Comparison of ENCODE assay signal across 20 cellular contexts in genomic region chr10:62541811-62542210, GRCh38.
DNase-seq lines count a peak whose midpoint lies in the region; ATAC-seq and TF ChIP-seq lines count a peak whose summit lies in the region.
"Had no signal": no experiment of that assay in that cellular context is flagged by ENCODE, and none has a peak within 500 bp of the region (broad histone marks: within the 10 kb centered on the region; RNA-seq: fewer than 3 reads in every experiment).

No MANE protein-coding gene starts in this region.

- peaks cover 5% of the 10 kb centered on the region in 2 donors for H3K9me3 Mint-ChIP-seq in activated T-cell treated with anti-CD3 and anti-CD28 coated beads, Interleukin-2, amount 50 U/mL, for 72 hours

- peaks cover 6% of the 10 kb centered on the region for H3K27me3 Mint-ChIP-seq in activated T-cell treated with anti-CD3 and anti-CD28 coated beads, Interleukin-2, amount 50 U/mL, for 72 hours (ENCODE audit: low read depth)

- H3K36me3 ChIP-seq in upper lobe of right lung: no peaks in the 10 kb centered on the region
- H3K36me3 ChIP-seq: HAP-1, thoracic aorta had no signal

- no peaks in the 10 kb centered on the region for H3K36me3 Mint-ChIP-seq in activated T-cell treated with anti-CD3 and anti-CD28 coated beads, Interleukin-2, amount 50 U/mL, for 72 hours (ENCODE audit: insufficient read depth in 2 of 2)

- ATAC-seq in left colon (no peak), upper lobe of right lung (peak; percentile 77), GM19397 (IDR thresholded peaks at IDR 0.05; ENCODE audit: unreplicated experiment) (no peak)
- no peak for ATAC-seq in activated T-cell treated with anti-CD3 and anti-CD28 coated beads, Interleukin-2, amount 50 U/mL, for 72 hours (replicated peaks in 1 of 2)
- ATAC-seq: left lobe of liver had no signal

- no peak overlapping the region for H3K4me3 ChIP-seq in upper lobe of right lung
- H3K4me3 ChIP-seq: HAP-1, thoracic aorta had no signal

- H3K27me3 ChIP-seq in upper lobe of right lung: no peaks in the 10 kb centered on the region

- intact Hi-C loops in left colon (cut with DNase I, micrococcal nuclease) (no loop called here), upper lobe of right lung (cut with DNase I) (no loop called here)

- no peak overlapping the region for H3K27ac ChIP-seq in upper lobe of right lung
- H3K27ac ChIP-seq: 22Rv1, C4-2B, KMS-11, parathyroid adenoma, thoracic aorta had no signal

- no peak for TF ChIP-seq CTCF in upper lobe of right lung (IDR thresholded peaks at IDR 0.05)

- H3K9me3 ChIP-seq in upper lobe of right lung: no peaks in the 10 kb centered on the region
- H3K9me3 ChIP-seq: HAP-1, thoracic aorta had no signal

- peaks cover 8% of the 10 kb centered on the region for H3K4me1 Mint-ChIP-seq in activated T-cell treated with anti-CD3 and anti-CD28 coated beads, Interleukin-2, amount 50 U/mL, for 72 hours (ENCODE audit: low read depth)

- peaks cover 6% of the 10 kb centered on the region for H3K4me1 ChIP-seq in upper lobe of right lung
- H3K4me1 ChIP-seq: HAP-1, parathyroid adenoma had no signal

- H3K4me3 Mint-ChIP-seq in activated T-cell treated with anti-CD3 and anti-CD28 coated beads, Interleukin-2, amount 50 U/mL, for 72 hours: no peak overlapping the region

- H3K27ac Mint-ChIP-seq in activated T-cell treated with anti-CD3 and anti-CD28 coated beads, Interleukin-2, amount 50 U/mL, for 72 hours: no peak overlapping the region

- DNase-seq in NCI-H510A treated with DMSO at 0.1 percent for 48 hours (lab: John Stamatoyannopoulos, UW): peak; percentile 1
- no peak for DNase-seq in NCI-H510A (lab: John Stamatoyannopoulos, UW)
- DNase-seq in SIG-M5 treated with dmso at 0.1 percent for 504 hours (lab: John Stamatoyannopoulos, UW; ENCODE audit: unreplicated experiment): peak; percentile 89
- peak; percentile 12 to 35 for DNase-seq in left colon
- peak; percentile 67 for DNase-seq in upper lobe of right lung
- no peak for DNase-seq in activated T-cell treated with anti-CD3 and anti-CD28 coated beads, Interleukin-2, amount 50 U/mL, for 72 hours
- no peak for DNase-seq in NCI-H1092 (lab: John Stamatoyannopoulos, UW)
- DNase-seq: activated CD4-positive, alpha-beta T cell treated with anti-CD3 and anti-CD28 coated beads for 48 hours; activated CD8-positive, alpha-beta memory T cell treated with anti-CD3 and anti-CD28 coated beads, Interleukin-2, amount 50 U/mL, for 48 hours; DMS79; NCI-H1436; T1000 had no signal

Comparison
In these comparisons a context has a peak if more than half of its experiments do, and no peak if none do; other contexts are left out.
1. DNase-seq: peak in NCI-H510A treated with DMSO at 0.1 percent for 48 hours (single experiment), SIG-M5 treated with dmso at 0.1 percent for 504 hours (single experiment), left colon (2 of 2) and upper lobe of right lung (single experiment); none in NCI-H510A (single experiment), activated T-cell treated with anti-CD3 and anti-CD28 coated beads, Interleukin-2, amount 50 U/mL, for 72 hours (0 of 2) and NCI-H1092 (single experiment).